Comparison of ENCODE assay signal across 18 cellular contexts in the genomic region with DNA sequence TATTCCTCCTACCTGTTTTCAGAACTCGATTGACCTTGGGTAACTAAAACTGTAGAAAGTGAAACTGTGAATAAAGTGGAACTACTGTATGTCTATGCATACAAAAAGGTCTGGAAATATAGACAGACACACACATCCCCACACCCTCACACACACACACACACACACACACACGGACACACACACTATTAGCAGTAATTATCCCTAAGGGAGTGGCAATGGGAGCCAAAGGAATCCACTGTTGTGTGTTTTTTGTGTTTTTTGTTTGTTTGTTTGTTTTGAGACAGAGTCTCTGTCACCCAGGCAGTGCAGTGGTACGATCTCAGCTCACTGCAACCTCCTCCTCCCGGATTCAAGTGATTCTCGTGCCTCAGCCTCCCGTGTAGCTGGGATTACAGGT. TPM values are rescaled to one million over a fixed set of nuclear protein-coding genes. Genes with fewer than 3 reads are reported as not detected.
DNase-seq lines count a peak whose midpoint lies in the region; ATAC-seq, FAIRE-seq and TF ChIP-seq lines count a peak whose summit lies in the region.
"Had no signal": no experiment of that assay in that cellular context is flagged by ENCODE, and none has a peak within 500 bp of the region (broad histone marks: within the 10 kb centered on the region; RNA-seq: fewer than 3 reads in every experiment).

No MANE protein-coding gene starts in this region.

- H2AFZ ChIP-seq in GM12878 (ENCODE audit: control insufficient read depth, low read depth, low read length) = peak overlapping the region; percentile 48

- H3K4me1 ChIP-seq in GM12878 (ENCODE audit: control insufficient read depth, insufficient read depth, low read length) = peaks cover 2% of the 10 kb centered on the region; the same call in 1 of the 2 replicates
- H3K4me1 ChIP-seq: HAP-1 had no signal

- H3K27ac ChIP-seq in GM12878 (ENCODE audit: control insufficient read depth, insufficient read depth) = no peak overlapping the region
- H3K27ac ChIP-seq: BLaER1, HL-60 had no signal

- no peaks in the 10 kb centered on the region for H3K36me3 ChIP-seq in GM12878 (ENCODE audit: control insufficient read depth in 2 of 2, insufficient read depth in 2 of 2, low read length in 1 of 2)
- H3K36me3 ChIP-seq: BLaER1, HAP-1 had no signal

- no TSS peak for BruUV-seq in GM12878 (replicated peaks; lab: Mats Ljungman, UMichigan)

- no peaks in the 10 kb centered on the region; the same call in 2 of the 3 replicates for H3K9me3 ChIP-seq in GM12878 (replicated peaks; ENCODE audit: control insufficient read depth, insufficient read depth, low read length)
- H3K9me3 ChIP-seq: BLaER1, HAP-1 had no signal

- POLR2A ChIA-PET in GM12878 (lab: Charles Lee) = no interaction called here

- DNase-seq in NCI-H510A treated with DMSO at 0.1 percent for 48 hours (lab: John Stamatoyannopoulos, UW) (peak; percentile 23), NCI-H510A (lab: John Stamatoyannopoulos, UW) (no peak), GM20000 (ENCODE audit: low spot score) (peak; percentile 21), GM12878 (ENCODE audit: low read depth, low spot score) (no peak), posterior vena cava (ENCODE audit: low spot score) (peak; percentile 44)
- DNase-seq in activated CD4-positive, alpha-beta T cell treated with anti-CD3 and anti-CD28 coated beads for 1 hour = no peak
- no peak for DNase-seq in stimulated activated CD4-positive, alpha-beta T cell treated with anti-CD3 and anti-CD28 coated beads, Interleukin-2, amount 100 ng/mL, for 24 hours
- DNase-seq: 8988T; AML-193; CD4-positive, CD25-positive, alpha-beta regulatory T cell; DMS53; GOT3; HFFc6 had no signal

- H4K20me1 ChIP-seq in GM12878 (ENCODE audit: control insufficient read depth, insufficient read depth) = no peaks in the 10 kb centered on the region
- H4K20me1 ChIP-seq: BLaER1 had no signal

- ATAC-seq in GM12878 = peak; percentile 49; the same call in 1 of the 3 replicates
- ATAC-seq in GM19324 (IDR thresholded peaks at IDR 0.05; ENCODE audit: low FRiP score, unreplicated experiment) = no peak

- no peak overlapping the region for H3K4me3 ChIP-seq in GM12878
- H3K4me3 ChIP-seq: BLaER1, HAP-1 had no signal

- in situ Hi-C loops in GM12878 (cut with MboI) = no loop called here

- FAIRE-seq in GM12878 (lab: Jason Lieb, UNC) = no peak
- FAIRE-seq: GM18507 had no signal

- intact Hi-C loops in GM12878 (cut with micrococcal nuclease; ENCODE audit: unreplicated experiment) (no loop called here), posterior vena cava (cut with DNase I) (no loop called here)

- H3K79me2 ChIP-seq in GM12878 (ENCODE audit: control insufficient read depth, insufficient read depth, low read length) = no peaks in the 10 kb centered on the region

- no peak for TF ChIP-seq RAD21 in GM12878 (IDR thresholded peaks at IDR 0.05; ENCODE audit: insufficient read depth, low read depth, low read length)

- TF ChIP-seq CTCF in GM20000 (IDR thresholded peaks at IDR 0.05; ENCODE audit: extremely low read depth, missing control alignments) = no peak
- TF ChIP-seq CTCF in GM12878 (IDR thresholded peaks at IDR 0.05 in 2 of 3, conservative IDR thresholded peaks at IDR 0.05 in 1 of 3; ENCODE audit: control insufficient read depth in 2 of 3, extremely low read depth in 1 of 3, insufficient read depth in 1 of 3, low read depth in 3 of 3, low read length in 3 of 3) = no peak

- TF ChIP-seq POLR2A in GM12878 (IDR thresholded peaks at IDR 0.05; ENCODE audit: low read depth, low read length) = no peak

- TF ChIP-seq EP300 in GM12878 (IDR thresholded peaks at IDR 0.05; ENCODE audit: borderline replicate concordance in 1 of 2, control insufficient read depth in 1 of 2, low read depth in 2 of 2, low read length in 2 of 2) = no peak

- CTCF ChIA-PET in GM12878 (lab: Yijun Ruan, JAX) = no interaction called here

- RAD21 ChIA-PET in GM12878 (lab: Charles Lee; ENCODE audit: unreplicated experiment) = no interaction called here

- 0 out of 2 replicates have a peak overlapping the region, but pooled peaks have one; percentile 30 for H3K4me2 ChIP-seq in GM12878 (ENCODE audit: control insufficient read depth, insufficient read depth)
- H3K4me2 ChIP-seq: BLaER1 had no signal

- H3K27me3 ChIP-seq in GM12878 (replicated peaks in 1 of 2; ENCODE audit: control insufficient read depth in 2 of 2, insufficient read depth in 2 of 2, low read length in 1 of 2) = no peaks in the 10 kb centered on the region
- H3K27me3 ChIP-seq: BLaER1 had no signal

- no peak overlapping the region for H3K9ac ChIP-seq in GM12878 (ENCODE audit: control insufficient read depth, insufficient read depth, low read length)
- H3K9ac ChIP-seq: BLaER1 had no signal

- SMC1A ChIA-PET in GM12878 (lab: Charles Lee; ENCODE audit: uncharacterized antibody, unreplicated experiment) = no interaction called here

- 39% methylated on average over 6 of the region's 6 CpGs for WGBS in GM12878 (ENCODE audit: insufficient coverage, insufficient replicate concordance, low lambda C conversion rate, missing lambda C conversion rate)

TF ChIP-seq in GM12878, 131 proteins besides CTCF, POLR2A, EP300 and RAD21 (continues in another document):
- TF ChIP-seq, protein P1, sequence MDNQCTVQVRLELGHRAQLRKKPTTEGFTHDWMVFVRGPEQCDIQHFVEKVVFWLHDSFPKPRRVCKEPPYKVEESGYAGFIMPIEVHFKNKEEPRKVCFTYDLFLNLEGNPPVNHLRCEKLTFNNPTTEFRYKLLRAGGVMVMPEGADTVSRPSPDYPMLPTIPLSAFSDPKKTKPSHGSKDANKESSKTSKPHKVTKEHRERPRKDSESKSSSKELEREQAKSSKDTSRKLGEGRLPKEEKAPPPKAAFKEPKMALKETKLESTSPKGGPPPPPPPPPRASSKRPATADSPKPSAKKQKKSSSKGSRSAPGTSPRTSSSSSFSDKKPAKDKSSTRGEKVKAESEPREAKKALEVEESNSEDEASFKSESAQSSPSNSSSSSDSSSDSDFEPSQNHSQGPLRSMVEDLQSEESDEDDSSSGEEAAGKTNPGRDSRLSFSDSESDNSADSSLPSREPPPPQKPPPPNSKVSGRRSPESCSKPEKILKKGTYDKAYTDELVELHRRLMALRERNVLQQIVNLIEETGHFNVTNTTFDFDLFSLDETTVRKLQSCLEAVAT (IDR thresholded peaks at IDR 0.05) = no peak
- TF ChIP-seq TCF12 (IDR thresholded peaks at IDR 0.05; ENCODE audit: low read depth, low read length) (no peak), SMAD5 (IDR thresholded peaks at IDR 0.05; ENCODE audit: low read depth) (no peak)

RNA-seq across cellular contexts. Expression of a gene that starts 26.6 kb away (rescaled TPM):
- 2.3 and 3.6 TPM in 2 replicates for total RNA-seq in GM12878 (2013; cell fraction: nucleolus; rRNA removed)
- under 0.01 TPM in 1 of 2 replicates, not detected in the other for total RNA-seq in GM12878 (2014; rRNA removed)
- total RNA-seq in GM12878 (2014; rRNA removed; fragmentation: Illumina TruSeq; extraction: Trizol) = 0.09 and 0.14 TPM in 2 replicates
- total RNA-seq in GM12878 (2021) = 0.74 and 0.85 TPM in 2 replicates
- polyA plus RNA-seq in GM12878 (2011; ENCODE audit: low read depth) = 0.09 TPM
- polyA plus RNA-seq in GM12878 (2011; rRNA removed) = 0.17 and 0.53 TPM in 2 replicates
- polyA plus RNA-seq in GM12878 (2011; cell fraction: cytosol; rRNA removed) = 0.55 and 0.74 TPM in 2 replicates
- 5.0 and 6.2 TPM in 2 replicates for polyA plus RNA-seq in GM12878 (2011; cell fraction: nucleus; rRNA removed)
- polyA plus RNA-seq in GM12878 (2012) = 0.88 and 1.4 TPM in 2 replicates
- polyA plus RNA-seq in GM12878 (2014; fragmentation: Illumina TruSeq; extraction: Trizol) = 0.25 TPM in 1 of 2 replicates, not detected in the other
- not detected for polyA plus RNA-seq in GM12878 (2014; fragmentation: Nextera tagmentation; extraction: Ambion mirVana)
- 0.20 and 0.74 TPM in 2 replicates for polyA plus RNA-seq in GM12878 (2014; rRNA removed)
- polyA plus RNA-seq in GM12878 (2016; fragmentation: Nextera tagmentation; extraction: Ambion mirVana) = under 1 TPM in 1 of 2 experiments, not detected in 1; 0.19 TPM
- 0.37 and 1.5 TPM in 2 replicates for polyA minus RNA-seq in GM12878 (2011; rRNA and poly(A)+ RNA removed)
- polyA minus RNA-seq in GM12878 (2011; cell fraction: cytosol; rRNA and poly(A)+ RNA removed) = 1.2 and 1.5 TPM in 2 replicates
- polyA minus RNA-seq in GM12878 (2011; cell fraction: nucleus; rRNA and poly(A)+ RNA removed) = 0.96 and 1.2 TPM in 2 replicates
- total RNA-seq in posterior vena cava = 1 to 10 TPM in 1 of 2 donors, under 1 TPM in 1; 0.93 to 1.2 TPM
- total RNA-seq: CD4-positive, CD25-positive, alpha-beta regulatory T cell; HFFc6 had no signal
- polyA plus RNA-seq: CD4-positive, CD25-positive, alpha-beta regulatory T cell had no signal

RNA-seq across cellular contexts. Expression of a gene that starts 42.4 kb away (rescaled TPM):
- 2.3 and 2.9 TPM in 2 replicates for total RNA-seq in GM12878 (2013; cell fraction: nucleolus; rRNA removed)
- total RNA-seq in GM12878 (2014; rRNA removed) (4.8 and 5.0 TPM in 2 replicates), GM12878 (2014; rRNA removed; fragmentation: Illumina TruSeq; extraction: Trizol) (3.3 and 3.6 TPM in 2 replicates), GM12878 (2021) (9.0 and 9.7 TPM in 2 replicates), posterior vena cava (1 to 10 TPM; 1.6 to 2.6 TPM)
- polyA plus RNA-seq in GM12878 (2011; ENCODE audit: low read depth) = 1.6 TPM
- polyA plus RNA-seq in GM12878 (2011; rRNA removed) (7.7 and 8.2 TPM in 2 replicates), GM12878 (2014; fragmentation: Illumina TruSeq; extraction: Trizol) (3.9 and 4.0 TPM in 2 replicates), GM12878 (2014; fragmentation: Nextera tagmentation; extraction: Ambion mirVana) (1 to 10 TPM in 1 of 2 experiments, under 1 TPM in 1; 0.53 to 1.4 TPM), GM12878 (2014; rRNA removed) (5.9 and 6.3 TPM in 2 replicates), GM12878 (2016; fragmentation: Nextera tagmentation; extraction: Ambion mirVana) (1 to 10 TPM; 1.6 to 2.2 TPM)
- polyA plus RNA-seq in GM12878 (2011; cell fraction: cytosol; rRNA removed) = 8.4 and 11.0 TPM in 2 replicates
- polyA plus RNA-seq in GM12878 (2011; cell fraction: nucleus; rRNA removed) = 6.4 and 8.4 TPM in 2 replicates
- 5.3 and 5.8 TPM in 2 replicates for polyA plus RNA-seq in GM12878 (2012)
- 5.6 and 8.5 TPM in 2 replicates for polyA minus RNA-seq in GM12878 (2011; rRNA and poly(A)+ RNA removed)
- 5.2 and 7.2 TPM in 2 replicates for polyA minus RNA-seq in GM12878 (2011; cell fraction: cytosol; rRNA and poly(A)+ RNA removed)
- polyA minus RNA-seq in GM12878 (2011; cell fraction: nucleus; rRNA and poly(A)+ RNA removed) = 3.0 and 4.8 TPM in 2 replicates

Comparison
In these comparisons a context has a peak if more than half of its experiments do, and no peak if none do; other contexts are left out.
1. DNase-seq: peak in NCI-H510A treated with DMSO at 0.1 percent for 48 hours (single experiment), GM20000 (single experiment) and posterior vena cava (single experiment); none in NCI-H510A (single experiment), GM12878 (single experiment), activated CD4-positive, alpha-beta T cell treated with anti-CD3 and anti-CD28 coated beads for 1 hour (single experiment) and stimulated activated CD4-positive, alpha-beta T cell treated with anti-CD3 and anti-CD28 coated beads, Interleukin-2, amount 100 ng/mL, for 24 hours (0 of 2).